In the genomic region with DNA sequence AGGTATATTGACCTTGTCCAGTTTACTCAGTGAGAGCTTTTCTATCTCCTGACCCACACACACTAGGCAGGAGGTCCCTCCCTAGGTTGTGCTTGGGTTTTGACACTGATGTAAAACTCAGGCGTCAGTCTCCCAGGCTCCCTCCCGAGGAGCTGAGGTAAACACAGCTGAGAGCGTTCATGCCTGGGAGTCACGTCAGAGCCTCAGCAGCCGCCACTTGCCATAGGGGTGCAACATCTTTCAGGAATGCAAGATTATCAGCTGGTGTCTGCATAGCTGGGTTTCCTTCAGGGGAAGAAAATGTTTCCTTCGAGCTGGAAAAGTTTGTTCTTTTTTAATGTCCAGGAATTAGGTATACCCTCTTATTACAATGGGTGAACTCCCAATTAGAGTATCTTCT, we compare ENCODE assay signal across 13 cellular contexts.
DNase-seq lines count a peak whose midpoint lies in the region; ATAC-seq and TF ChIP-seq lines count a peak whose summit lies in the region.
"Had no signal": no experiment of that assay in that cellular context is flagged by ENCODE, and none has a peak within 500 bp of the region (broad histone marks: within the 10 kb centered on the region; RNA-seq: fewer than 3 reads in every experiment).

No MANE protein-coding gene starts in this region.

- peaks cover 94% of the 10 kb centered on the region for H3K36me3 Mint-ChIP-seq in Caco-2 (ENCODE audit: insufficient read depth, unreplicated experiment)

- no peak for ATAC-seq in HG03175 (IDR thresholded peaks at IDR 0.05; ENCODE audit: unreplicated experiment)
- no peak for ATAC-seq in HG02588 (IDR thresholded peaks at IDR 0.05; ENCODE audit: unreplicated experiment)
- ATAC-seq: activated CD8-positive, alpha-beta T cell treated with anti-CD3 and anti-CD28 coated beads for 36 hours; GM12878 had no signal

- no peak overlapping the region for H3K4me3 ChIP-seq in Caco-2 (ENCODE audit: low read depth, low read length)
- H3K4me3 ChIP-seq: GM12878 had no signal

- peak overlapping the region; percentile 2 for H3K27ac Mint-ChIP-seq in Caco-2 (ENCODE audit: unreplicated experiment)
- H3K27ac Mint-ChIP-seq: activated CD8-positive, alpha-beta T cell treated with anti-CD3 and anti-CD28 coated beads for 36 hours had no signal

- H3K9me3 ChIP-seq in Caco-2, result no peaks in the 10 kb centered on the region

- no TSS peak for BruUV-seq in Caco-2 (replicated peaks; lab: Mats Ljungman, UMichigan)

- no peaks in the 10 kb centered on the region for H3K36me3 ChIP-seq in Caco-2 (ENCODE audit: control insufficient read depth, insufficient read depth, low read length)

- CTCF ChIA-PET in Caco-2 (lab: Charles Lee), result no interaction called here

- DNase-seq in Caco-2 (peak; percentile 35 to 52), NCI-H2171 (lab: John Stamatoyannopoulos, UW) (peak; percentile 1), fibroblast of peridontal ligament (ENCODE audit: extremely low read depth) (peak; percentile 1), non-pigmented ciliary epithelial cell (ENCODE audit: low read depth) (peak; percentile 11), activated T-cell treated with anti-CD3 and anti-CD28 coated beads for 4 hours (no peak)
- DNase-seq in stimulated activated CD4-positive, alpha-beta T cell treated with anti-CD3 and anti-CD28 coated beads, Interleukin-2, amount 100 ng/mL, for 24 hours, result no peak
- DNase-seq: activated CD8-positive, alpha-beta T cell treated with anti-CD3 and anti-CD28 coated beads for 36 hours; NCI-H446; posterior cingulate gyrus; SW 1271 had no signal

- no peak overlapping the region for H3K4me3 Mint-ChIP-seq in Caco-2 (ENCODE audit: unreplicated experiment)
- H3K4me3 Mint-ChIP-seq: activated CD8-positive, alpha-beta T cell treated with anti-CD3 and anti-CD28 coated beads for 36 hours had no signal

- POLR2A ChIA-PET in Caco-2 (lab: Charles Lee), result no interaction called here

- H3K4me1 ChIP-seq in Caco-2, result peaks cover 32% of the 10 kb centered on the region; the same call in 1 of the 2 replicates

- H3K9me3 Mint-ChIP-seq in Caco-2 (ENCODE audit: unreplicated experiment), result no peaks in the 10 kb centered on the region
- H3K9me3 Mint-ChIP-seq: activated CD8-positive, alpha-beta T cell treated with anti-CD3 and anti-CD28 coated beads for 36 hours had no signal

- TF ChIP-seq CTCF in Caco-2 (IDR thresholded peaks at IDR 0.05; ENCODE audit: insufficient read depth in 1 of 2, low read depth in 1 of 2, low read length in 1 of 2, severe bottlenecking in 1 of 2, unreplicated experiment in 1 of 2), result no peak

- intact Hi-C loops in Caco-2 (cut with micrococcal nuclease; ENCODE audit: unreplicated experiment), result no loop called here

- H3K27me3 Mint-ChIP-seq in Caco-2 (ENCODE audit: insufficient read depth, unreplicated experiment), result no peaks in the 10 kb centered on the region

- peaks cover 68% of the 10 kb centered on the region for H3K4me1 Mint-ChIP-seq in Caco-2 (ENCODE audit: low read depth, unreplicated experiment)

- H3K27me3 ChIP-seq in Caco-2 (replicated peaks; ENCODE audit: control insufficient read depth, insufficient read depth, low read length), result no peaks in the 10 kb centered on the region

Comparison
In these comparisons a context has a peak if more than half of its experiments do, and no peak if none do; other contexts are left out.
1. DNase-seq: peak in Caco-2 (2 of 2), NCI-H2171 (single experiment), fibroblast of peridontal ligament (single experiment) and non-pigmented ciliary epithelial cell (single experiment); none in stimulated activated CD4-positive, alpha-beta T cell treated with anti-CD3 and anti-CD28 coated beads, Interleukin-2, amount 100 ng/mL, for 24 hours (0 of 2) and activated T-cell treated with anti-CD3 and anti-CD28 coated beads for 4 hours (single experiment).